Comparison of ENCODE assay signal across 25 cellular contexts in the genomic region with DNA sequence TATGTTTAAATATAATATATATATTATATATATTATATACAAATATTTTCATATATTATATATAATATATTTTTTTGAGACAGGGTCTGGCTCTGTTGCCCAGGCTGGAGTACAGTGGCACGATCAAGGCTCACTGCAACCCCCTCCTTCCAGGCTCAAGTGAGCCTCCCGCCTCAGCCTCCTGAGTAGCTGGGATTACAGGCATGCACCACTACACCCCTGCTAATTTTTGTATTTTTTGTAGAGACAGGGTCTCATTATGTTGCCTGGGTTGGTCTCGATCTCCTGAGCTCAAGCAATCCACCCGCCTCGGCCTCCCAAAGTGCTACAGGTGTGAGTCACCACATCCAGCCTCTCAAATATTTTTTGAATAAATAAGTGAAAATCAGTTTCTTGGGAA.
"Had no signal": no experiment of that assay in that cellular context is flagged by ENCODE, and none has a peak within 500 bp of the region (broad histone marks: within the 10 kb centered on the region; RNA-seq: fewer than 3 reads in every experiment).

No MANE protein-coding gene starts in this region.

- H3K4me3 ChIP-seq: cardiac muscle cell, K562, SK-N-MC had no signal

- H3K9me3 Mint-ChIP-seq: activated B cell treated with CpG ODN at 0.5 μM for 24 hours; activated naive CD4-positive, alpha-beta T cell treated with anti-CD3 and anti-CD28 coated beads for 36 hours; activated T-cell treated with anti-CD3 and anti-CD28 coated beads, Interleukin-2, amount 50 U/mL, for 4 hours had no signal

- H3K4me1 Mint-ChIP-seq: activated B cell treated with CpG ODN at 0.5 μM for 24 hours, T-cell had no signal

- H3K27ac Mint-ChIP-seq: activated B cell treated with CpG ODN at 0.5 μM for 24 hours; activated naive CD4-positive, alpha-beta T cell treated with anti-CD3 and anti-CD28 coated beads for 36 hours; T-cell had no signal

- DNase-seq: activated B cell treated with CpG ODN at 0.5 μM for 24 hours; activated CD4-positive, alpha-beta T cell treated with anti-CD3 and anti-CD28 coated beads, Interleukin-2, amount 50 U/mL, for 1 hour; activated CD8-positive, alpha-beta memory T cell treated with anti-CD3 and anti-CD28 coated beads for 24 hours; activated effector memory CD4-positive, alpha-beta T cell treated with anti-CD3 and anti-CD28 coated beads, Interleukin-2, amount 50 U/mL, for 16 hours; activated naive CD4-positive, alpha-beta T cell treated with anti-CD3 and anti-CD28 coated beads for 36 hours; activated T-cell treated with anti-CD3 and anti-CD28 coated beads, Interleukin-2, amount 50 U/mL, for 4 hours; brain microvascular endothelial cell; Kasumi-1; NCI-H1105; NCI-H1436; NCI-H1694 treated with DMSO at 0.1 percent for 48 hours; NCI-H2029 treated with DMSO at 0.1 percent for 48 hours; NCI-H345; NCI-H510A; NCI-H526 treated with DMSO at 0.1 percent for 48 hours; NCI-H82; OCI-M1; RPMI8226; T-cell; T-helper 2 cell had no signal

- ATAC-seq: activated T-cell treated with anti-CD3 and anti-CD28 coated beads, Interleukin-2, amount 50 U/mL, for 4 hours; K562; Panc1; Right ventricle myocardium inferior; T-cell had no signal

- H3K36me3 ChIP-seq: brain microvascular endothelial cell, cardiac muscle cell had no signal

- H3K4me3 Mint-ChIP-seq: activated B cell treated with CpG ODN at 0.5 μM for 24 hours; activated naive CD4-positive, alpha-beta T cell treated with anti-CD3 and anti-CD28 coated beads for 36 hours; activated T-cell treated with anti-CD3 and anti-CD28 coated beads, Interleukin-2, amount 50 U/mL, for 4 hours; T-cell had no signal

- H3K27ac ChIP-seq: brain microvascular endothelial cell, cardiac muscle cell, SK-N-MC had no signal

- H3K27me3 Mint-ChIP-seq: T-cell had no signal

- H3K36me3 Mint-ChIP-seq: T-cell had no signal
